Comparison of ENCODE assay signal across 1 cellular context in the genomic region with DNA sequence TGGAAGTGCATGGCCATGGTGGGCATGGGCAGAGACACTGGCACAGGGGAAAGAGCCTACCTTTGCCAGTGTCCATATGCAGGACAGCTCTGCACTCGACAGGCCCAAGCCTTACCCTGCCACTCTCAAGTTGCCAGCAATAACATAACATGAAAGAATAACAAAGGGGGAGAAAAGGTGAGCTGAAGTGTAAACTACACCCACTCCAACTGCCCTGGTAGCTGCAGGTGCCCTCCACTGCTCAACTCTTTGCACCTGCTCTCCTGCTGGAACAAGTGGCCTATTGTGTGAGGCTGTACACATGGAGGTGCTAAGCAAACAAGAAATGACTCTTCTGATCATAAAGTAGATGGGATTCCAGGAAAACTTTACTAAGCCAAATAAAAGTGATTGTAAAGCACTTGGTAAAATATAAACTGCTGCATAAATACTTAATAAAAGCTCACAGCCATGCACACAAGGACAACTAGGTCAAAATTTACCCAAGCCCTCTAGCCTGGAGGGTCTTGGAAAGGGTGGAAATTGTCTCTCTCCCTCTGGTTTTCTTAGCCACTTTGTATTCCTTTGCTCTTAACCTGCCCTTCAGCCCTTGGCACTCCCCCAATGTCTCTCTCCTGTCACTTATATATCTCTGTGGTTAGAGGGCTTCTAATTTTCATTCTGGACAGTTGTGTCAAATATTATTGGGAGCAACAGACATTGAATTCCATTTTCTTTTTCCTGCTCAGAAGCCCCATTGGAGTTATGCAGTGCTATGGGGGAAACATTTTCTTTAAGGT.
A peak's percentile ranks its signal among the peaks of the same experiment; 100 is the strongest.
TF ChIP-seq lines count a peak whose summit lies in the region.

No MANE protein-coding gene starts in this region.

TF ChIP-seq in HepG2, 621 proteins besides CTCF, POLR2A, EP300 and RAD21 (continued from another document):
- TF ChIP-seq SOX6 (IDR thresholded peaks at IDR 0.05) (no peak), SOX6 (CRISPR knock-in tag; IDR thresholded peaks at IDR 0.05) (peak; percentile 43; the same call in 1 of the 2 replicates), SOX13 (IDR thresholded peaks at IDR 0.05) (no peak), SOX13 (CRISPR knock-in tag; conservative IDR thresholded peaks at IDR 0.05 in 1 of 2, IDR thresholded peaks at IDR 0.05 in 1 of 2) (peak in 1 of 2 experiments; percentile 69; a peak in 2 of 4 replicates), NCOA2 (CRISPR knock-in tag; IDR thresholded peaks at IDR 0.05) (peak; percentile 34; the same call in 1 of the 2 replicates), FOXA1 (IDR thresholded peaks at IDR 0.05) (no peak), FOXA1 (CRISPR knock-in tag; IDR thresholded peaks at IDR 0.05) (peak; percentile 75)
- TF ChIP-seq, protein P1, sequence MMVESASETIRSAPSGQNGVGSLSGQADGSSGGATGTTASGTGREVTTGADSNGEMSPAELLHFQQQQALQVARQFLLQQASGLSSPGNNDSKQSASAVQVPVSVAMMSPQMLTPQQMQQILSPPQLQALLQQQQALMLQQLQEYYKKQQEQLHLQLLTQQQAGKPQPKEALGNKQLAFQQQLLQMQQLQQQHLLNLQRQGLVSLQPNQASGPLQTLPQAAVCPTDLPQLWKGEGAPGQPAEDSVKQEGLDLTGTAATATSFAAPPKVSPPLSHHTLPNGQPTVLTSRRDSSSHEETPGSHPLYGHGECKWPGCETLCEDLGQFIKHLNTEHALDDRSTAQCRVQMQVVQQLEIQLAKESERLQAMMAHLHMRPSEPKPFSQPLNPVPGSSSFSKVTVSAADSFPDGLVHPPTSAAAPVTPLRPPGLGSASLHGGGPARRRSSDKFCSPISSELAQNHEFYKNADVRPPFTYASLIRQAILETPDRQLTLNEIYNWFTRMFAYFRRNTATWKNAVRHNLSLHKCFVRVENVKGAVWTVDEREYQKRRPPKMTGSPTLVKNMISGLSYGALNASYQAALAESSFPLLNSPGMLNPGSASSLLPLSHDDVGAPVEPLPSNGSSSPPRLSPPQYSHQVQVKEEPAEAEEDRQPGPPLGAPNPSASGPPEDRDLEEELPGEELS (CRISPR knock-in tag; IDR thresholded peaks at IDR 0.05) = peak; percentile 43; the same call in 1 of the 2 replicates
- TF ChIP-seq, protein P2, sequence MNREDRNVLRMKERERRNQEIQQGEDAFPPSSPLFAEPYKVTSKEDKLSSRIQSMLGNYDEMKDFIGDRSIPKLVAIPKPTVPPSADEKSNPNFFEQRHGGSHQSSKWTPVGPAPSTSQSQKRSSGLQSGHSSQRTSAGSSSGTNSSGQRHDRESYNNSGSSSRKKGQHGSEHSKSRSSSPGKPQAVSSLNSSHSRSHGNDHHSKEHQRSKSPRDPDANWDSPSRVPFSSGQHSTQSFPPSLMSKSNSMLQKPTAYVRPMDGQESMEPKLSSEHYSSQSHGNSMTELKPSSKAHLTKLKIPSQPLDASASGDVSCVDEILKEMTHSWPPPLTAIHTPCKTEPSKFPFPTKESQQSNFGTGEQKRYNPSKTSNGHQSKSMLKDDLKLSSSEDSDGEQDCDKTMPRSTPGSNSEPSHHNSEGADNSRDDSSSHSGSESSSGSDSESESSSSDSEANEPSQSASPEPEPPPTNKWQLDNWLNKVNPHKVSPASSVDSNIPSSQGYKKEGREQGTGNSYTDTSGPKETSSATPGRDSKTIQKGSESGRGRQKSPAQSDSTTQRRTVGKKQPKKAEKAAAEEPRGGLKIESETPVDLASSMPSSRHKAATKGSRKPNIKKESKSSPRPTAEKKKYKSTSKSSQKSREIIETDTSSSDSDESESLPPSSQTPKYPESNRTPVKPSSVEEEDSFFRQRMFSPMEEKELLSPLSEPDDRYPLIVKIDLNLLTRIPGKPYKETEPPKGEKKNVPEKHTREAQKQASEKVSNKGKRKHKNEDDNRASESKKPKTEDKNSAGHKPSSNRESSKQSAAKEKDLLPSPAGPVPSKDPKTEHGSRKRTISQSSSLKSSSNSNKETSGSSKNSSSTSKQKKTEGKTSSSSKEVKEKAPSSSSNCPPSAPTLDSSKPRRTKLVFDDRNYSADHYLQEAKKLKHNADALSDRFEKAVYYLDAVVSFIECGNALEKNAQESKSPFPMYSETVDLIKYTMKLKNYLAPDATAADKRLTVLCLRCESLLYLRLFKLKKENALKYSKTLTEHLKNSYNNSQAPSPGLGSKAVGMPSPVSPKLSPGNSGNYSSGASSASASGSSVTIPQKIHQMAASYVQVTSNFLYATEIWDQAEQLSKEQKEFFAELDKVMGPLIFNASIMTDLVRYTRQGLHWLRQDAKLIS (CRISPR knock-in tag; IDR thresholded peaks at IDR 0.05) = peak; percentile 45; the same call in 1 of the 2 replicates
